Comparison of ENCODE assay signal across 35 cellular contexts in the genomic region with DNA sequence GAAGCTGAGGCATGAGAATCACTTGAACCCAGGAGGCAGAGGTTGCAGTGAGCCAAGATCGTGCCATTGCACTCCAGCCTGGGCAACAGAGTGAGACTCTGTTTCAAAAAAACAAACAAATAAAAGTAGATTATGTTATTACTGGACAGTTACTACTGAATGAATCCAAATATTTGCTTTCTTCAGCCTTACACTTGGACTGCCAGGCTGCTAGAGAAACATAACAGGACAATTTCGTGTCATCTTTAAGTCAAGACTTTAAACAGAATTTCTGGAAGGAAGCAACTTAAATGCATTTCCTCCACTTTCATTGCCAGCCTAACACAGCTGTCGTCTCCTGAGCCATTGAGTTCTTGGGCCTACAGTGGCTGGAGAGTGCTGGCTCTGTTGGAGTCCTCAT.
"Had no signal": no experiment of that assay in that cellular context is flagged by ENCODE, and none has a peak within 500 bp of the region (broad histone marks: within the 10 kb centered on the region; RNA-seq: fewer than 3 reads in every experiment).

No MANE protein-coding gene starts in this region.

- H3K36me3 ChIP-seq: MG63 had no signal

- H3K27me3 ChIP-seq: MG63 had no signal

- DNase-seq: Kasumi-1, MG63, MM.1S, MV-4-11, NCI-H1048, NCI-H1092, NCI-H1092 treated with DMSO at 0.1 percent for 48 hours, NCI-H1105, NCI-H1105 treated with DMSO at 0.1 percent for 48 hours, NCI-H1417, NCI-H1417 treated with DMSO at 0.1 percent for 48 hours, NCI-H1436, NCI-H1436 treated with DMSO at 0.1 percent for 48 hours, NCI-H146, NCI-H1694, NCI-H1694 treated with DMSO at 0.1 percent for 48 hours, NCI-H187, NCI-H187 treated with DMSO at 0.1 percent for 48 hours, NCI-H1930, NCI-H2029, NCI-H2029 treated with DMSO at 0.1 percent for 48 hours, NCI-H2081, NCI-H2081 treated with DMSO at 0.1 percent for 48 hours, NCI-H2107, NCI-H2171, NCI-H2171 treated with DMSO at 0.1 percent for 48 hours, NCI-H2227 treated with DMSO at 0.1 percent for 48 hours, NCI-H226, NCI-H345, NCI-H446 treated with DMSO at 0.1 percent for 48 hours, NCI-H510A, NCI-H510A treated with DMSO at 0.1 percent for 48 hours, NCI-H524, NCI-H524 treated with DMSO at 0.1 percent for 48 hours, NCI-H526 had no signal

- H3K4me3 ChIP-seq: MG63 had no signal

- H3K9me3 ChIP-seq: MG63 had no signal
